8 cellular contexts compared by ENCODE assay signal in the genomic region with DNA sequence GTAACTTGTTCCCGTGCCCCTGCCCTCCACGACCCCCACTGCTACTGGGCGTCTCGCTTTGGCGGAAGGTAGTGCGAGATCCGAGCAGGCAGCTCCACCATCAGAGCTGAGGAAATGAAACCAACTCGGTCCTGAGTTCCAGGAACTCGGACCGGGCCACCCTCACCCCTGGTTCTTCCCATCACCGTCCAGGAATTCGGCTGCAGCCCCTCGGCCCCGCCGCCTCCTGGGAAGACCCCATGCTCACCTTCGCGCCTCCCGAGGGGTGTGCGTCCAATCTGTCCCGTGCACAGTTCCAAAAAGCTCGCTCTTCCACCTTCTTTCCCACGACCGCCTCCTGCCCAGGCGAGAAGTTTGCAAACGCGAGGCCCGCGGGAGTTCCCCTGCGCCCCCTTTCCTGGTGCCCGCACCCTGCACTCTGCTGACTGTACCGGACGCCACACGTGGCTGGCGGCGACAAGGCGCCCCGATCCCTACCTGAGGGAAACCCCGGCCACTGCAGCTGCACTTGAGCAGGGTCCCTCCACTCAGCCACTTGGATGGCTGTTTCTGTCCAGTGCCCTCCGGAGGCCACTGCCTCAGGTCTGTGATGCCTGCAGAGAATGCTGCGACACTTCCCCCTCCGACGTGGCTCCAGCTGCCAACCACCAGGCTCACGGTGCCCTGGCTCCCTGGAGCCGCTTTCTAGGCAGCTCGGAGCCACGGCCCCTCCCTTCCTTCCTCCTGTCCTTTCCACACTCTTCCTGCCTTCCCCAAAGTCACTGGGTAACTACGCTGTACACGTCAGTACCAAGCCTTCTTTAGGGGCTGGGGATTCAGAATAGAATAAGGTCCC. TPM values are rescaled to one million over a fixed set of nuclear protein-coding genes. Genes with fewer than 3 reads are reported as not detected.
DNase-seq lines count a peak whose midpoint lies in the region; ATAC-seq, FAIRE-seq and TF ChIP-seq lines count a peak whose summit lies in the region.

A gene (minus strand): TSS at position 657 of the 835 bp plus-strand sequence. CDS start 5,105 bp downstream, outside the sequence.

- POLR2A ChIA-PET in CD8-positive, alpha-beta T cell (lab: Charles Lee) = interaction anchor here (1.0 to 2.5 kb wide), 4 partner anchors 10 to 947 kb away, joined by 3 to 20 read pairs (median 4); a partner anchor contains a TSS

- H3K4me1 Mint-ChIP-seq in CD8-positive, alpha-beta T cell (ENCODE audit: low read depth) = peaks cover 53% of the 10 kb centered on the region
- peaks cover 53% of the 10 kb centered on the region for H3K4me1 Mint-ChIP-seq in T-helper 17 cell
- peaks cover 1% of the 10 kb centered on the region for H3K4me1 Mint-ChIP-seq in astrocyte (ENCODE audit: low read depth, unreplicated experiment)

- peak within 1 kb of the TSS; percentile 54 for H3K27ac ChIP-seq in CD8-positive, alpha-beta T cell (ENCODE audit: low read depth, low read length)
- H3K27ac ChIP-seq in astrocyte (ENCODE audit: low read depth, low read length) = peak within 1 kb of the TSS; percentile 67

- peak within 1 kb of the TSS; percentile 64 for H3K4me3 ChIP-seq in CD8-positive, alpha-beta T cell (ENCODE audit: low read depth, low read length)
- peak within 1 kb of the TSS; percentile 92 for H3K4me3 ChIP-seq in astrocyte (ENCODE audit: insufficient read depth, low read depth, low read length)

- H3K27ac Mint-ChIP-seq in CD8-positive, alpha-beta T cell = peak within 1 kb of the TSS; percentile 99
- peak within 1 kb of the TSS; percentile 100 for H3K27ac Mint-ChIP-seq in T-helper 17 cell
- H3K27ac Mint-ChIP-seq in astrocyte (ENCODE audit: unreplicated experiment) = peak within 1 kb of the TSS; percentile 84

- H3K9ac ChIP-seq in astrocyte (ENCODE audit: low read length) = peak within 1 kb of the TSS; percentile 84

- peak within 1 kb of the TSS; percentile 100 for H3K4me3 Mint-ChIP-seq in CD8-positive, alpha-beta T cell
- H3K4me3 Mint-ChIP-seq in T-helper 17 cell (peak within 1 kb of the TSS; percentile 100), astrocyte (ENCODE audit: unreplicated experiment) (peak within 1 kb of the TSS; percentile 88)

- peak; percentile 27 to 75 (median 58) for DNase-seq in CD8-positive, alpha-beta T cell
- DNase-seq in HUDEP-2 (lab: John Stamatoyannopoulos, UW; ENCODE audit: unreplicated experiment in 76 of 76) = peak in 47 of 76 experiments; percentile 6 to 67 (median 30)
- DNase-seq in T-helper 17 cell = peak; percentile 31 to 57 (median 55)
- DNase-seq in astrocyte (ENCODE audit: low read depth) = peak; percentile 38
- peak; percentile 60 for DNase-seq in iPS-NIHi11 (ENCODE audit: low spot score)
- DNase-seq in stimulated activated CD4-positive, alpha-beta T cell treated with anti-CD3 and anti-CD28 coated beads, Interleukin-15, amount 100 ng/mL, for 1 hour (ENCODE audit: low read depth in 1 of 2, low spot score in 1 of 2) = peak; percentile 17 to 32
- DNase-seq in NCI-H1930 (lab: John Stamatoyannopoulos, UW) = no peak

- CTCF ChIA-PET in CD8-positive, alpha-beta T cell (lab: Charles Lee) = interaction anchor here (0.8 to 3.0 kb wide), 7 partner anchors 8 to 158 kb away, joined by 3 to 19 read pairs (median 3); no protein-coding TSS in a partner anchor

- no peaks in the 10 kb centered on the region for H3K9me3 Mint-ChIP-seq in CD8-positive, alpha-beta T cell
- no peaks in the 10 kb centered on the region for H3K9me3 Mint-ChIP-seq in astrocyte (ENCODE audit: unreplicated experiment)

- FAIRE-seq in astrocyte (lab: Jason Lieb, UNC) = no peak

- H3K27me3 Mint-ChIP-seq in CD8-positive, alpha-beta T cell (ENCODE audit: low read depth) = no peaks in the 10 kb centered on the region
- H3K27me3 Mint-ChIP-seq in T-helper 17 cell (no peaks in the 10 kb centered on the region), astrocyte (ENCODE audit: low read depth, unreplicated experiment) (no peaks in the 10 kb centered on the region)

- peak; percentile 72 for ATAC-seq in CD8-positive, alpha-beta T cell
- ATAC-seq in GM19397 (IDR thresholded peaks at IDR 0.05; ENCODE audit: unreplicated experiment) (peak; percentile 51), T-helper 17 cell (peak; percentile 82)

- no peaks in the 10 kb centered on the region for H4K20me1 ChIP-seq in astrocyte (ENCODE audit: insufficient read depth, low read length)

- peak within 1 kb of the TSS; percentile 99 for H2AFZ ChIP-seq in astrocyte (ENCODE audit: low read depth, low read length)

- no peaks in the 10 kb centered on the region for H3K36me3 ChIP-seq in CD8-positive, alpha-beta T cell (ENCODE audit: insufficient read depth, low read length)
- H3K36me3 ChIP-seq in astrocyte (ENCODE audit: insufficient read depth, low read length) = no peaks in the 10 kb centered on the region

- H3K4me2 ChIP-seq in astrocyte (ENCODE audit: low read length) = peak within 1 kb of the TSS; percentile 97

- intact Hi-C loops in CD8-positive, alpha-beta T cell (cut with DNase I, micrococcal nuclease) = loop anchor here (1.0 to 10.0 kb wide), 3 partner anchors 33 to 684 kb away; a partner anchor contains a TSS

- peaks cover 23% of the 10 kb centered on the region for H3K4me1 ChIP-seq in CD8-positive, alpha-beta T cell (ENCODE audit: insufficient read depth, low read length)
- H3K4me1 ChIP-seq in astrocyte (ENCODE audit: insufficient read depth, low read length) = peaks cover 5% of the 10 kb centered on the region

- H3K36me3 Mint-ChIP-seq in CD8-positive, alpha-beta T cell = peaks cover 20% of the 10 kb centered on the region
- H3K36me3 Mint-ChIP-seq in T-helper 17 cell (ENCODE audit: low read depth) (peaks cover 4% of the 10 kb centered on the region), astrocyte (ENCODE audit: low read depth, unreplicated experiment) (no peaks in the 10 kb centered on the region)

- H3K79me2 ChIP-seq in astrocyte (ENCODE audit: insufficient read depth, low read length) = peaks cover 10% of the 10 kb centered on the region

- no peaks in the 10 kb centered on the region for H3K27me3 ChIP-seq in CD8-positive, alpha-beta T cell (ENCODE audit: insufficient read depth, low read length)
- H3K27me3 ChIP-seq in astrocyte (ENCODE audit: insufficient read depth, low read length) = no peaks in the 10 kb centered on the region

- no peak for TF ChIP-seq CTCF in CD8-positive, alpha-beta T cell (IDR thresholded peaks at IDR 0.05)
- TF ChIP-seq CTCF in astrocyte (IDR thresholded peaks at IDR 0.05; ENCODE audit: insufficient read depth, low read depth, low read length) = no peak

- H3K9me3 ChIP-seq in CD8-positive, alpha-beta T cell (ENCODE audit: low read length) = no peaks in the 10 kb centered on the region
- H3K9me3 ChIP-seq in T-helper 17 cell (ENCODE audit: control insufficient read depth, low read length, poor library complexity, severe bottlenecking) = no peaks in the 10 kb centered on the region
- H3K9me3 ChIP-seq in astrocyte (ENCODE audit: insufficient read depth, low read depth, low read length) = no peaks in the 10 kb centered on the region

RNA-seq across cellular contexts. Expression of the gene that starts here (rescaled TPM):
- total RNA-seq in CD8-positive, alpha-beta T cell = 10 to 100 TPM; 12.1 to 13.2 TPM
- total RNA-seq in T-helper 17 cell (10 to 100 TPM; 33.8 to 44.8 TPM), astrocyte (5.6 and 6.2 TPM in 2 replicates)

Comparison
In these comparisons a context has a peak if more than half of its experiments do, and no peak if none do; other contexts are left out.
1. DNase-seq: peak in CD8-positive, alpha-beta T cell (7 of 7), HUDEP-2 (47 of 76), T-helper 17 cell (3 of 3), astrocyte (single experiment), iPS-NIHi11 (single experiment) and stimulated activated CD4-positive, alpha-beta T cell treated with anti-CD3 and anti-CD28 coated beads, Interleukin-15, amount 100 ng/mL, for 1 hour (2 of 2); none in NCI-H1930 (0 of 2).
2. Peak in every context shown above with its lines, with median percentiles within 50 percentile points of each other: ATAC-seq, H3K27ac Mint-ChIP-seq and H3K4me3 Mint-ChIP-seq.